ENCODE assay signal across 8 cellular contexts in the genomic region with DNA sequence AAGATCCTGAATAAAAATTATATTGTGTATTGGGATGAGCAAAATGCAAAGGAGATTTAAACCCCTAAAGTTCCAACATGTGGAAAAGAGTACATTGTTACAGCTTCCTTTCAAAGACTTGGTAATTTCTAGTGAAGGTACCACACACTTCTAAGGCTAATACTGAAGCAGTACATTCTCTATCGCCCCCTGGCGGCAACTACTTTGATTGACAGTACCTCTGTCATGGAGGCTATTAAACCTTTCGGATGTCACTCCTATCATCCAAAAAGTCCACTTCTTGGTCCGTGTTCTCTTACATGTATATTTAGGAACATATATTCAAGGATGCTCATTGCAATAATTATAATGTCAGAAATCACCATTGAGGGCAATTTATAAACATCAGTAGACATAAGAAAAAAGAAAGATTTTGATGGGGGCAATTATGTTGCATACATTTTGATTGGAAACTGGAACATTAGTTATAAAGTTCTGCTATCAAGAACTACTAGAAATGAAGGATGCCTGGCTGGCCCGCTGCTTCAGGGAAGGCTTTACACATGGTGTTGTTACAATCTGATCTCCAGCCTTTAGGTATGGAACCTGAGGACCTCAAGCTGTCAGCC.
DNase-seq lines count a peak whose midpoint lies in the region; ATAC-seq and TF ChIP-seq lines count a peak whose summit lies in the region.

No MANE protein-coding gene starts in this region.

- in situ Hi-C loops in astrocyte of the spinal cord (cut with HindIII; ENCODE audit: low sequenced_read_pairs) = no loop called here

- peak; percentile 100 for ATAC-seq in HG02852 (IDR thresholded peaks at IDR 0.05; ENCODE audit: unreplicated experiment)

- TF ChIP-seq CTCF in astrocyte of the spinal cord (IDR thresholded peaks at IDR 0.05; ENCODE audit: low read depth, low read length) = peak; percentile 84

- no peak overlapping the region for H3K4me3 ChIP-seq in astrocyte of the spinal cord (ENCODE audit: low read depth, low read length)

- peak; percentile 41 for DNase-seq in NK-92 treated with Interleukin-12 subunit alpha and Interleukin-12 subunit beta, amount 100 ng/mL, for 24 hours (lab: John Stamatoyannopoulos, UW)
- DNase-seq in NK-92 (lab: John Stamatoyannopoulos, UW; ENCODE audit: unreplicated experiment) (no peak), NCI-H146 treated with DMSO at 0.1 percent for 48 hours (lab: John Stamatoyannopoulos, UW; ENCODE audit: unreplicated experiment) (peak; percentile 0), T1000 (lab: John Stamatoyannopoulos, UW) (peak; percentile 17), astrocyte of the spinal cord (ENCODE audit: low read depth, low spot score) (peak; percentile 61), iPS-NIHi11 (ENCODE audit: low spot score) (peak; percentile 59)
- DNase-seq in stimulated activated CD4-positive, alpha-beta T cell treated with anti-CD3 and anti-CD28 coated beads, Interleukin-15, amount 100 ng/mL, for 1 hour (ENCODE audit: low read depth in 1 of 2, low spot score in 1 of 2) = peak; percentile 18 to 28
